Comparison of ENCODE assay signal across 18 cellular contexts in the genomic region with DNA sequence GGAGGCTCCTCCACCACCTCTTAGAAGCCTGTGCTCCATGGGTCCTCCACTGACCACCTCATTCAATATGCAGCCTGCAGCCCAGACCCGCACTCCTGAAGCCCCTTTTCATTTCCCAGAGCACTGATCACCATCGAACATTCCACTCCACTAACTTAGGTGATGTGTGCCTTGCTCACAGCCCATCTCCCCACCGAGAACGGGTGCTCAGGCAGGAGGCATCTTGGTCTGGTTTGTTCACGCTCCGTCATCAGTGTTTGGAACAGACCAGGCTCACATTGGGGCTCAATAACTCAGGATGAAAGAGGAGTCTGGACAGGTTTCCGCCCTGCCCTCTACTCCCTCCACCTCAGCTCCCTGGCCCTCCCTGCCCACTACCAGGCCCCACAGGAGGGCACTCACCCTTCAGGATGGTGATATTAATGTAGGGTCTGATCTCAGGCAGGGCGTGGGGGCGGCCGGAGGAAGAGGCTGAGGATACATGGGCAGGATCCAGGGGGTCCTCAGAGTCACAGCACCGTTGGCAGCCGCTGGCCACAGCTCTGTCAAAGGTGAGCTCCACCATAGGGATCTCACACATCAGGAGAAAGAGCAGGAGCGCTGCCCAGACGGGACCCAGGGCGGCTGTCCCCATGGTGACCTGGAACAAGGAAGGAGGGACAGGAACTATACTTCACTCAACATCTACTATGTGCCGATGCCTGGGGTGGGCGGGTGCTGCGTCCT. TPM values are rescaled to one million over a fixed set of nuclear protein-coding genes. Genes with fewer than 3 reads are reported as not detected.
DNase-seq lines count a peak whose midpoint lies in the region; ATAC-seq, FAIRE-seq and TF ChIP-seq lines count a peak whose summit lies in the region.
"Had no signal": no experiment of that assay in that cellular context is flagged by ENCODE, and none has a peak within 500 bp of the region (broad histone marks: within the 10 kb centered on the region; RNA-seq: fewer than 3 reads in every experiment).

No MANE protein-coding gene starts in this region.

- FAIRE-seq in kidney (lab: Jason Lieb, UNC) = no peak
- FAIRE-seq: frontal cortex had no signal

- H3K36me3 ChIP-seq in heart right ventricle = peaks cover 0 to 11% (median 0%) of the 10 kb centered on the region in 9 donors
- H3K36me3 ChIP-seq in kidney (ENCODE audit: control insufficient read depth in 1 of 2, insufficient read depth in 2 of 2, low read length in 2 of 2) = no peaks in the 10 kb centered on the region
- no peaks in the 10 kb centered on the region for H3K36me3 ChIP-seq in upper lobe of left lung

- H3K27me3 ChIP-seq in heart right ventricle = no peaks in the 10 kb centered on the region
- H3K27me3 ChIP-seq in upper lobe of left lung = no peaks in the 10 kb centered on the region
- H3K27me3 ChIP-seq: body of pancreas had no signal

- no peak overlapping the region for H3K9ac ChIP-seq in kidney (ENCODE audit: low read length in 2 of 2)

- H3K9me3 ChIP-seq in heart right ventricle = no peaks in the 10 kb centered on the region
- H3K9me3 ChIP-seq in kidney (ENCODE audit: control insufficient read depth in 1 of 2, low read length in 2 of 2) = no peaks in the 10 kb centered on the region
- H3K9me3 ChIP-seq in upper lobe of left lung = no peaks in the 10 kb centered on the region
- H3K9me3 ChIP-seq: body of pancreas had no signal

- intact Hi-C loops in Right ventricle myocardium superior (cut with DNase I) (no loop called here), heart right ventricle (cut with DNase I) (no loop called here), kidney (cut with DNase I) (no loop called here)

- no peak for TF ChIP-seq CTCF in heart right ventricle (IDR thresholded peaks at IDR 0.05)
- TF ChIP-seq CTCF in kidney (IDR thresholded peaks at IDR 0.05; ENCODE audit: borderline replicate concordance, extremely low read depth, insufficient read depth) = no peak
- no peak for TF ChIP-seq CTCF in upper lobe of left lung (IDR thresholded peaks at IDR 0.05)

- DNase-seq in Right ventricle myocardium superior (peak; percentile 30), heart right ventricle (no peak), kidney (peak; percentile 70), upper lobe of left lung (no peak)
- DNase-seq: activated B cell treated with CpG ODN at 0.5 μM for 24 hours; activated gamma-delta T cell treated with Interleukin-2 at 50 U/mL for 16 hours; body of pancreas; DND-41; mammary epithelial cell; NCI-H187 treated with DMSO at 0.1 percent for 48 hours; nephron progenitor cell; stimulated activated CD4-positive, alpha-beta T cell treated with anti-CD3 and anti-CD28 coated beads, Interleukin-1b, Interleukin-23, amount 100 ng/mL, for 48 hours had no signal

- ATAC-seq in Right ventricle myocardium superior (ENCODE audit: poor library complexity) (no peak), heart right ventricle (no peak), upper lobe of left lung (ENCODE audit: low FRiP score in 2 of 2) (no peak), GM18867 (IDR thresholded peaks at IDR 0.05; ENCODE audit: unreplicated experiment) (no peak), GM21529 (IDR thresholded peaks at IDR 0.05; ENCODE audit: unreplicated experiment) (no peak)
- ATAC-seq: body of pancreas had no signal

- TF ChIP-seq POLR2A in upper lobe of left lung (IDR thresholded peaks at IDR 0.05) = no peak

- TF ChIP-seq EP300 in upper lobe of left lung (IDR thresholded peaks at IDR 0.05) = no peak

- H3K4me3 ChIP-seq in heart right ventricle = no peak overlapping the region
- H3K4me3 ChIP-seq in kidney (ENCODE audit: low read length in 2 of 2) = no peak overlapping the region
- no peak overlapping the region for H3K4me3 ChIP-seq in upper lobe of left lung
- H3K4me3 ChIP-seq: body of pancreas had no signal

- 92 to 95% methylated on average over 18 of the region's 18 CpGs for WGBS in heart right ventricle, 2 donors
- 89 to 93% methylated on average over 18 of the region's 18 CpGs for WGBS in upper lobe of left lung, 2 donors

- peak overlapping the region in 1 of 10 donors; percentile 92 for H3K27ac ChIP-seq in heart right ventricle
- no peak overlapping the region for H3K27ac ChIP-seq in kidney (ENCODE audit: low read depth in 2 of 2, low read length in 2 of 2)
- H3K27ac ChIP-seq in upper lobe of left lung = peak overlapping the region in 3 of 4 donors; percentile 9 to 87 (median 51)
- H3K27ac ChIP-seq: body of pancreas, epithelial cell of prostate had no signal

- H3K4me1 ChIP-seq in heart right ventricle = peaks cover 18 to 60% (median 41%) of the 10 kb centered on the region in 9 donors
- peaks cover 28 to 31% of the 10 kb centered on the region in 2 donors for H3K4me1 ChIP-seq in kidney (ENCODE audit: control insufficient read depth in 1 of 2, insufficient read depth in 1 of 2, low read depth in 1 of 2, low read length in 2 of 2)
- H3K4me1 ChIP-seq in upper lobe of left lung = peaks cover 37 to 44% (median 41%) of the 10 kb centered on the region in 4 donors

RNA-seq across cellular contexts. Expression of a gene that starts 3.1 kb away (rescaled TPM):
- total RNA-seq in Right ventricle myocardium superior = 1.5 TPM
- 1 to 10 TPM in 8 of 10 donors, under 1 TPM in 2; 0.51 to 6.4 (median 1.4) TPM for total RNA-seq in heart right ventricle
- 1 to 10 TPM; 2.9 to 4.1 TPM for polyA plus RNA-seq in heart right ventricle
- 8.0 TPM for total RNA-seq in kidney
- 3.2 TPM for polyA plus RNA-seq in kidney (ENCODE audit: insufficient read depth, low read depth, low replicate concordance)
- total RNA-seq in upper lobe of left lung = 1 to 10 TPM; 2.1 to 8.4 (median 4.7) TPM

RNA-seq across cellular contexts. Expression of a gene that starts 27.3 kb away (rescaled TPM):
- total RNA-seq in Right ventricle myocardium superior (not detected), heart right ventricle (not detected), kidney (0.13 TPM), upper lobe of left lung (under 1 TPM in 2 of 6 donors, not detected in 4; 0.06 to 0.13 TPM)
- polyA plus RNA-seq in heart right ventricle (not detected), kidney (ENCODE audit: insufficient read depth, low read depth, low replicate concordance) (0.56 TPM)
- total RNA-seq: mammary epithelial cell, MCF 10A, subcutaneous adipose tissue had no signal
- polyA plus RNA-seq: mammary epithelial cell had no signal

RNA-seq across cellular contexts. Expression of a gene that starts 35.3 kb away (rescaled TPM):
- 0.75 TPM for total RNA-seq in Right ventricle myocardium superior
- total RNA-seq in heart right ventricle = 10 to 100 TPM in 1 of 10 donors, 1 to 10 TPM in 3, under 1 TPM in 6; 0.19 to 10.3 (median 0.75) TPM
- under 1 TPM; 0.16 to 0.22 TPM for polyA plus RNA-seq in heart right ventricle
- total RNA-seq in kidney = 7.6 TPM
- 0.32 TPM for polyA plus RNA-seq in kidney (ENCODE audit: insufficient read depth, low read depth, low replicate concordance)
- total RNA-seq in upper lobe of left lung = 1 to 10 TPM; 3.4 to 9.4 (median 5.8) TPM
- total RNA-seq: frontal cortex, MCF 10A had no signal

RNA-seq across cellular contexts. Expression of a gene that starts 59.1 kb away (rescaled TPM):
- total RNA-seq in Right ventricle myocardium superior (4.1 TPM), heart right ventricle (10 to 100 TPM in 1 of 10 donors, 1 to 10 TPM in 9; 1.1 to 37.1 (median 3.5) TPM), kidney (38.6 TPM), upper lobe of left lung (100 to 1,000 TPM in 1 of 6 donors, 10 to 100 TPM in 5; 22.1 to 126 (median 65.2) TPM)
- polyA plus RNA-seq in heart right ventricle (1 to 10 TPM; 1.4 to 5.0 TPM), kidney (ENCODE audit: insufficient read depth, low read depth, low replicate concordance) (4.5 TPM)

Comparison
In these comparisons a context has a peak if more than half of its experiments do, and no peak if none do; other contexts are left out.
1. DNase-seq: peak in Right ventricle myocardium superior (single experiment) and kidney (single experiment); none in heart right ventricle (0 of 2) and upper lobe of left lung (0 of 2).
2. H3K27ac ChIP-seq: peak in upper lobe of left lung (3 of 4); none in kidney (0 of 2).